In the genomic region with DNA sequence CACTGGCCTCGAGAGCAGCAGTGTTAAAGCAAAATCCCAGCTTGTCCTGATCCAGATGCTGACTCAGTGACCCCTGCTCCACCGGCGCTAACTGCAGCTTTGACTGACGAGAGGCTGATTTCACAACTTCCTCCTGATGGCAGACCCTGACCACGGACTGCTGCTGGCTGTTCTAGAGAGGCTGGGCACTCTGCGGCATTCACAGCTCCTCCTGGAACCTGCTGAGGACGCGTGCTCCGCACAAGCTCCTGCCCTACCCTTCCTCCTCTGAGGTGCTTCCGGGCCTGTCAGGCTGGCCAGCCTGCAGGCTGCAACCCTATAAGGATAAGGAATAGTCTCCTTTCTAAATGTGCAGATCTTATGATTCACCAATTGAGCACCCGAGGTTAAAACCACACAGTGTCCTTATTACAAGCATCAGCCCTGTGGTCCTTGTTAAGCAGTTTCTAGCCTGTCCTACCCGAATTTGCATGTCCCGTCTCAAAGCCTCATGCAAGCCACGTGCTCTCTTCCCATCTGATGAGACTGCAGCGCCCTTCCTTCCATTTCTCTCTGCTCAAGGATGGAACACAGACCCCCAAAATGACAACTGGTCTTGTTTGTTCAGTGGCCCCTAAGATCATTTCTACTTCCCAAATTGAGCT, we compare ENCODE assay signal across 10 cellular contexts. TPM values are rescaled to one million over a fixed set of nuclear protein-coding genes. Genes with fewer than 3 reads are reported as not detected.
A peak's percentile ranks its signal among the peaks of the same experiment; 100 is the strongest.
DNase-seq lines count a peak whose midpoint lies in the region; ATAC-seq, FAIRE-seq and TF ChIP-seq lines count a peak whose summit lies in the region.
"Had no signal": no experiment of that assay in that cellular context is flagged by ENCODE, and none has a peak within 500 bp of the region (broad histone marks: within the 10 kb centered on the region; RNA-seq: fewer than 3 reads in every experiment).

No MANE protein-coding gene starts in this region.

- H3K4me3 Mint-ChIP-seq in mesothelial cell of epicardium = no peak overlapping the region

- H3K36me3 ChIP-seq in ACC112 (ENCODE audit: insufficient read depth, low read length) (peaks cover 18% of the 10 kb centered on the region; the same call in 1 of the 2 replicates), right lobe of liver (peaks cover 0 to 60% (median 8%) of the 10 kb centered on the region in 4 donors)

- H3K27me3 ChIP-seq in ACC112 (ENCODE audit: insufficient read depth, low read length) (no peaks in the 10 kb centered on the region), right lobe of liver (no peaks in the 10 kb centered on the region)

- DNase-seq in HTR-8/SVneo (ENCODE audit: insufficient read length, low spot score) = peak; percentile 28
- peak; percentile 13 for DNase-seq in amniotic stem cell (lab: John Stamatoyannopoulos, UW)
- DNase-seq in right lobe of liver = no peak
- no peak for DNase-seq in NCI-H2029 (lab: John Stamatoyannopoulos, UW)
- no peak for DNase-seq in mesothelial cell of epicardium (ENCODE audit: low spot score in 2 of 2, unreplicated experiment in 2 of 2)

- no peak overlapping the region for H2AFZ ChIP-seq in ACC112 (ENCODE audit: low read length, unreplicated experiment)

- no peaks in the 10 kb centered on the region for H3K27me3 Mint-ChIP-seq in mesothelial cell of epicardium (ENCODE audit: low read depth)

- intact Hi-C loops in right lobe of liver (cut with DNase I) = no loop called here

- no peaks in the 10 kb centered on the region for H3K79me2 ChIP-seq in ACC112 (ENCODE audit: control insufficient read depth, insufficient read depth, low read length, unreplicated experiment)

- H3K4me3 ChIP-seq in ACC112 (ENCODE audit: low read depth, low read length) (peak overlapping the region; percentile 32), right lobe of liver (no peak overlapping the region)

- no peaks in the 10 kb centered on the region for H3K4me1 Mint-ChIP-seq in mesothelial cell of epicardium

- H3K4me1 ChIP-seq in ACC112 (ENCODE audit: control insufficient read depth, insufficient read depth, low read length, unreplicated experiment) (peaks cover 27% of the 10 kb centered on the region), right lobe of liver (no peaks in the 10 kb centered on the region)

- TF ChIP-seq CTCF in right lobe of liver (IDR thresholded peaks at IDR 0.05) (no peak), mesothelial cell of epicardium (IDR thresholded peaks at IDR 0.05; ENCODE audit: unreplicated experiment) (no peak)

- peak; percentile 17 to 71 (median 50) for ATAC-seq in right lobe of liver
- ATAC-seq in HG02870 (IDR thresholded peaks at IDR 0.05; ENCODE audit: unreplicated experiment) = no peak
- no peak for ATAC-seq in HG03095 (IDR thresholded peaks at IDR 0.05; ENCODE audit: unreplicated experiment)

- H3K36me3 Mint-ChIP-seq in mesothelial cell of epicardium = peaks cover 45% of the 10 kb centered on the region

- no peak for FAIRE-seq in HTR-8/SVneo (lab: Jason Lieb, UNC)
- FAIRE-seq: G401.6, keratinocyte had no signal

- H3K9me3 ChIP-seq in right lobe of liver = no peaks in the 10 kb centered on the region

- no peaks in the 10 kb centered on the region for H3K9me3 Mint-ChIP-seq in mesothelial cell of epicardium

- 61% methylated on average over 6 of the region's 15 CpGs for WGBS in right lobe of liver (ENCODE audit: insufficient coverage, low coverage, low lambda C conversion rate, missing lambda C conversion rate)

- peak overlapping the region; percentile 97 for H3K27ac ChIP-seq in ACC112 (ENCODE audit: low read depth, low read length)
- no peak overlapping the region for H3K27ac ChIP-seq in right lobe of liver

- no peak overlapping the region for H3K27ac Mint-ChIP-seq in mesothelial cell of epicardium

- no peak for TF ChIP-seq POLR2A in right lobe of liver (IDR thresholded peaks at IDR 0.05)

RNA-seq across cellular contexts. Expression of a gene that starts 35.5 kb away (rescaled TPM):
- total RNA-seq in right lobe of liver (1 to 10 TPM; 2.7 to 4.8 (median 4.2) TPM), mesothelial cell of epicardium (21.2 to 26.6 TPM (median 22.5 TPM) in 3 replicates)

Comparison
In these comparisons a context has a peak if more than half of its experiments do, and no peak if none do; other contexts are left out.
1. DNase-seq: peak in HTR-8/SVneo (single experiment) and amniotic stem cell (single experiment); none in right lobe of liver (0 of 3), NCI-H2029 (single experiment) and mesothelial cell of epicardium (0 of 2).
2. ATAC-seq: peak in right lobe of liver (4 of 4); none in HG02870 (single experiment) and HG03095 (single experiment).